ENCODE assay signal across 1 cellular context in genomic region chr5:84218546-84218945, GRCh38.
TF ChIP-seq lines count a peak whose summit lies in the region.

No MANE protein-coding gene starts in this region.

TF ChIP-seq in WTC11, 78 proteins besides CTCF, POLR2A, EP300 and RAD21:
- TF ChIP-seq ZNF512 (CRISPR knock-in tag; IDR thresholded peaks at IDR 0.05; ENCODE audit: borderline replicate concordance) (no peak), AFF4 (CRISPR knock-in tag; IDR thresholded peaks at IDR 0.05; ENCODE audit: borderline replicate concordance) (no peak), ZSCAN18 (CRISPR knock-in tag; IDR thresholded peaks at IDR 0.05) (no peak), TP53 (CRISPR knock-in tag; IDR thresholded peaks at IDR 0.05) (no peak), GABPB1 (CRISPR knock-in tag; IDR thresholded peaks at IDR 0.05) (no peak), ATF1 (CRISPR knock-in tag; IDR thresholded peaks at IDR 0.05) (no peak), NFYB (CRISPR knock-in tag; conservative IDR thresholded peaks at IDR 0.05; ENCODE audit: low read depth) (no peak), ZNF396 (CRISPR knock-in tag; IDR thresholded peaks at IDR 0.05; ENCODE audit: borderline replicate concordance) (no peak), NFATC4 (CRISPR knock-in tag; IDR thresholded peaks at IDR 0.05) (no peak), ZNF671 (CRISPR knock-in tag; IDR thresholded peaks at IDR 0.05) (no peak), RORB (CRISPR knock-in tag; IDR thresholded peaks at IDR 0.05) (no peak), TEAD1 (CRISPR knock-in tag; IDR thresholded peaks at IDR 0.05) (no peak), PRRX2 (CRISPR knock-in tag; IDR thresholded peaks at IDR 0.05) (no peak), HMGXB4 (CRISPR knock-in tag; IDR thresholded peaks at IDR 0.05) (no peak), ZBTB43 (CRISPR knock-in tag; IDR thresholded peaks at IDR 0.05) (no peak)
TF ChIP-seq in WTC11: peak in this region for 0.
